9 cellular contexts compared by ENCODE assay signal in the genomic region with DNA sequence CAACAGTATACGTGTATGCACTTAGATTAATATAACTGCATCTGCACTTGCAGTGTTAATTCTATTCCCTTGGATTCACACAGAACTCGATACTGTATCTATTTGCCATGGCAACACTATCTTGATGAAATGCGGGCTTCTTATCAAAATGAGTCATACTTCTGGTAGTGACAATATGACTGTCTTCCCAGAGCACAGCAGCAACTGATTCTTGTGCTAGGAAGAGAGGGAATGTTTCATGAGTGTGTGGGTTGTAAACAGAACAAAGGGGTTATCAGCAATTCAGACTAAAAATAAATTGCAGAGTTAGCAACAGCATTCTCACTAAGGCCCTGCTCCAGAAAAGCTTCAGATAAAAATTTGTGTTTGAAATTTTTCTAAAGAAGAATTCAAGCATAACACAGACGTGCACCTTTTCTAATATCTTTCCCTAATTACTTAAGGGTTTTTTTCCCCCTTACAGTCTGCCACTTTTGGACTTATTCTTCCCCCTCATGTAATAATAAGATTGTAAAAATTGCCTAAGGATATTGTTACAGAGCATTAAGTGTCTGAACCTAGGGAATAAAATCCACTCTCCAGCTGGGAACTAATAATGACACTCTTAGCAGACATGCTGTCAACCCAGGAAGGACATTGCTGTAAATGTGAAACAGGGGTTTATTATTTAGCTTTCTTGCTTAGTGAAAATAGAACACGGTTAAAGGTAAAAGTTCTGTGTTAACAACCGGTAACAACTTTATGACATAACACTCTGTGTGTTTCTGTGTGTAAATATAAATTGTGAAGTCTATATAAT.
DNase-seq lines count a peak whose midpoint lies in the region; ATAC-seq and TF ChIP-seq lines count a peak whose summit lies in the region.
"Had no signal": no experiment of that assay in that cellular context is flagged by ENCODE, and none has a peak within 500 bp of the region (broad histone marks: within the 10 kb centered on the region; RNA-seq: fewer than 3 reads in every experiment).

No MANE protein-coding gene starts in this region.

- no peak for TF ChIP-seq RAD21 in SK-N-SH (IDR thresholded peaks at IDR 0.05; ENCODE audit: low read length)

- H3K36me3 ChIP-seq in SK-N-SH (replicated peaks in 1 of 2; ENCODE audit: control insufficient read depth in 1 of 2, insufficient read depth in 2 of 2, low read length in 1 of 2) (no peaks in the 10 kb centered on the region), left ventricle myocardium inferior (no peaks in the 10 kb centered on the region)

- intact Hi-C loops in activated CD8-positive, alpha-beta T cell treated with anti-CD3 and anti-CD28 coated beads for 36 hours (cut with micrococcal nuclease) = no loop called here
- intact Hi-C loops in left ventricle myocardium inferior (cut with micrococcal nuclease) = no loop called here

- peak in 1 of 2 experiments; percentile 53; a peak in 1 of 4 replicates for TF ChIP-seq EP300 in SK-N-SH (IDR thresholded peaks at IDR 0.05; ENCODE audit: borderline replicate concordance in 1 of 2, low read depth in 1 of 2, low read length in 1 of 2)

- H3K9ac ChIP-seq in SK-N-SH = no peak overlapping the region

- peak; percentile 62 for ATAC-seq in activated CD8-positive, alpha-beta T cell treated with anti-CD3 and anti-CD28 coated beads for 36 hours
- ATAC-seq in activated CD8-positive, alpha-beta T cell treated with anti-CD3 and anti-CD28 coated beads, Interleukin-2, amount 10 ng/mL, durations not matched to agents 7 days and 5 days = no peak
- peak; percentile 52 for ATAC-seq in stimulated activated naive CD8-positive, alpha-beta T cell treated with anti-CD3 and anti-CD28 coated beads, Interleukin-15, amount 100 ng/mL, for 72 hours
- ATAC-seq in HG03025 (IDR thresholded peaks at IDR 0.05; ENCODE audit: low FRiP score, unreplicated experiment) (no peak), GM19467 (IDR thresholded peaks at IDR 0.05; ENCODE audit: unreplicated experiment) (no peak)

- CTCF ChIA-PET in activated CD8-positive, alpha-beta T cell treated with anti-CD3 and anti-CD28 coated beads for 36 hours (lab: Charles Lee) = interaction anchor here (1.0 to 1.1 kb wide), 2 partner anchors 38 to 39 kb away, joined by 3 read pairs; no protein-coding TSS in a partner anchor
- CTCF ChIA-PET in activated CD8-positive, alpha-beta T cell treated with anti-CD3 and anti-CD28 coated beads, Interleukin-2, amount 10 ng/mL, durations not matched to agents 7 days and 5 days (lab: Charles Lee) = no interaction called here
- CTCF ChIA-PET in SK-N-SH (lab: Yijun Ruan, JAX) = interaction anchor here (1.0 to 2.9 kb wide), 5 partner anchors 9 to 149 kb away, joined by 3 to 19 read pairs (median 6); partner anchors contain the start of gene SCN3A

- DNase-seq in activated CD8-positive, alpha-beta T cell treated with anti-CD3 and anti-CD28 coated beads for 36 hours = no peak
- DNase-seq in activated CD8-positive, alpha-beta T cell treated with anti-CD3 and anti-CD28 coated beads, Interleukin-2, amount 10 ng/mL, durations not matched to agents 7 days and 5 days = no peak
- peak; percentile 49 for DNase-seq in SK-N-SH
- DNase-seq in left ventricle myocardium inferior = no peak
- DNase-seq in stimulated activated naive CD8-positive, alpha-beta T cell treated with anti-CD3 and anti-CD28 coated beads, Interleukin-15, amount 100 ng/mL, for 72 hours = no peak
- DNase-seq in amniotic stem cell (lab: John Stamatoyannopoulos, UW) = no peak

- H3F3A ChIP-seq in SK-N-SH (replicated peaks; ENCODE audit: insufficient read depth) = no peaks in the 10 kb centered on the region

- H3K27ac Mint-ChIP-seq in activated CD8-positive, alpha-beta T cell treated with anti-CD3 and anti-CD28 coated beads for 36 hours = no peak overlapping the region
- no peak overlapping the region for H3K27ac Mint-ChIP-seq in activated CD8-positive, alpha-beta T cell treated with anti-CD3 and anti-CD28 coated beads, Interleukin-2, amount 10 ng/mL, durations not matched to agents 7 days and 5 days
- no peak overlapping the region for H3K27ac Mint-ChIP-seq in stimulated activated naive CD8-positive, alpha-beta T cell treated with anti-CD3 and anti-CD28 coated beads, Interleukin-15, amount 100 ng/mL, for 72 hours

- no peaks in the 10 kb centered on the region for H3K27me3 Mint-ChIP-seq in activated CD8-positive, alpha-beta T cell treated with anti-CD3 and anti-CD28 coated beads for 36 hours
- peaks cover 2% of the 10 kb centered on the region for H3K27me3 Mint-ChIP-seq in activated CD8-positive, alpha-beta T cell treated with anti-CD3 and anti-CD28 coated beads, Interleukin-2, amount 10 ng/mL, durations not matched to agents 7 days and 5 days (ENCODE audit: low read depth)
- H3K27me3 Mint-ChIP-seq in stimulated activated naive CD8-positive, alpha-beta T cell treated with anti-CD3 and anti-CD28 coated beads, Interleukin-15, amount 100 ng/mL, for 72 hours = no peaks in the 10 kb centered on the region

- WGBS in SK-N-SH (ENCODE audit: low lambda C conversion rate) = 37% methylated on average over 6 of the region's 6 CpGs

- H3K9me3 ChIP-seq in SK-N-SH (no peaks in the 10 kb centered on the region), left ventricle myocardium inferior (replicated peaks) (no peaks in the 10 kb centered on the region)

- H4K20me1 ChIP-seq in SK-N-SH (ENCODE audit: insufficient read depth) = no peaks in the 10 kb centered on the region

- H3K4me3 Mint-ChIP-seq in activated CD8-positive, alpha-beta T cell treated with anti-CD3 and anti-CD28 coated beads for 36 hours = no peak overlapping the region
- H3K4me3 Mint-ChIP-seq in activated CD8-positive, alpha-beta T cell treated with anti-CD3 and anti-CD28 coated beads, Interleukin-2, amount 10 ng/mL, durations not matched to agents 7 days and 5 days = no peak overlapping the region
- H3K4me3 Mint-ChIP-seq in stimulated activated naive CD8-positive, alpha-beta T cell treated with anti-CD3 and anti-CD28 coated beads, Interleukin-15, amount 100 ng/mL, for 72 hours = no peak overlapping the region

- POLR2A ChIA-PET in activated CD8-positive, alpha-beta T cell treated with anti-CD3 and anti-CD28 coated beads for 36 hours (lab: Charles Lee) = no interaction called here
- POLR2A ChIA-PET in activated CD8-positive, alpha-beta T cell treated with anti-CD3 and anti-CD28 coated beads, Interleukin-2, amount 10 ng/mL, durations not matched to agents 7 days and 5 days (lab: Charles Lee) = no interaction called here
- POLR2A ChIA-PET in SK-N-SH (lab: Yijun Ruan, JAX) = no interaction called here

- H3K36me3 Mint-ChIP-seq in activated CD8-positive, alpha-beta T cell treated with anti-CD3 and anti-CD28 coated beads for 36 hours (ENCODE audit: low read depth) = no peaks in the 10 kb centered on the region
- H3K36me3 Mint-ChIP-seq in activated CD8-positive, alpha-beta T cell treated with anti-CD3 and anti-CD28 coated beads, Interleukin-2, amount 10 ng/mL, durations not matched to agents 7 days and 5 days (ENCODE audit: low read depth) = no peaks in the 10 kb centered on the region

- no peaks in the 10 kb centered on the region for H3K79me2 ChIP-seq in SK-N-SH (ENCODE audit: insufficient read depth)

- H3K27me3 ChIP-seq in SK-N-SH (ENCODE audit: insufficient read depth) = no peaks in the 10 kb centered on the region
- no peaks in the 10 kb centered on the region for H3K27me3 ChIP-seq in left ventricle myocardium inferior (ENCODE audit: low read depth)

- no peak overlapping the region for H2AFZ ChIP-seq in SK-N-SH (ENCODE audit: low read depth)

- peaks cover 7% of the 10 kb centered on the region for H3K4me1 Mint-ChIP-seq in activated CD8-positive, alpha-beta T cell treated with anti-CD3 and anti-CD28 coated beads for 36 hours (ENCODE audit: low read depth)
- H3K4me1 Mint-ChIP-seq in activated CD8-positive, alpha-beta T cell treated with anti-CD3 and anti-CD28 coated beads, Interleukin-2, amount 10 ng/mL, durations not matched to agents 7 days and 5 days (ENCODE audit: low read depth) = peaks cover 8% of the 10 kb centered on the region
- H3K4me1 Mint-ChIP-seq in stimulated activated naive CD8-positive, alpha-beta T cell treated with anti-CD3 and anti-CD28 coated beads, Interleukin-15, amount 100 ng/mL, for 72 hours = no peaks in the 10 kb centered on the region

- no peak for TF ChIP-seq CTCF in activated CD8-positive, alpha-beta T cell treated with anti-CD3 and anti-CD28 coated beads for 36 hours (IDR thresholded peaks at IDR 0.05)
- TF ChIP-seq CTCF in SK-N-SH (IDR thresholded peaks at IDR 0.05) = no peak
- no peak for TF ChIP-seq CTCF in left ventricle myocardium inferior (IDR thresholded peaks at IDR 0.05; ENCODE audit: borderline replicate concordance)

- peaks cover 0 to 11% of the 10 kb centered on the region in 2 experiments; a peak in 2 of 4 replicates for H3K4me1 ChIP-seq in SK-N-SH (ENCODE audit: control insufficient read depth in 1 of 2, insufficient read depth in 2 of 2, low read depth in 1 of 2, low read length in 1 of 2)
- peaks cover 22% of the 10 kb centered on the region for H3K4me1 ChIP-seq in left ventricle myocardium inferior

- H3K9me2 ChIP-seq in SK-N-SH = no peaks in the 10 kb centered on the region

- no peaks in the 10 kb centered on the region for H3K9me3 Mint-ChIP-seq in activated CD8-positive, alpha-beta T cell treated with anti-CD3 and anti-CD28 coated beads for 36 hours
- H3K9me3 Mint-ChIP-seq in activated CD8-positive, alpha-beta T cell treated with anti-CD3 and anti-CD28 coated beads, Interleukin-2, amount 10 ng/mL, durations not matched to agents 7 days and 5 days (ENCODE audit: insufficient read depth) = no peaks in the 10 kb centered on the region
- no peaks in the 10 kb centered on the region for H3K9me3 Mint-ChIP-seq in stimulated activated naive CD8-positive, alpha-beta T cell treated with anti-CD3 and anti-CD28 coated beads, Interleukin-15, amount 100 ng/mL, for 72 hours

- H3K4me3 ChIP-seq in SK-N-SH (ENCODE audit: low read depth in 2 of 2, low read length in 1 of 2) (no peak overlapping the region; a peak in 1 of 4 replicates), left ventricle myocardium inferior (no peak overlapping the region)
- H3K4me3 ChIP-seq: coronary artery had no signal

- no peak overlapping the region for H3K4me2 ChIP-seq in SK-N-SH

- H3K27ac ChIP-seq in SK-N-SH (ENCODE audit: low read depth in 2 of 2, low read length in 1 of 2) (peak overlapping the region in 1 of 2 experiments; percentile 89; a peak in 2 of 4 replicates), left ventricle myocardium inferior (replicated peaks) (peak overlapping the region; percentile 78)
- H3K27ac ChIP-seq: coronary artery had no signal

TF ChIP-seq in SK-N-SH, 30 proteins besides CTCF, POLR2A, EP300 and RAD21 (continues in another document):
- TF ChIP-seq JUND (IDR thresholded peaks at IDR 0.05) (peak; percentile 44; the same call in 1 of the 2 replicates), FOXJ3 (CRISPR knock-in tag; IDR thresholded peaks at IDR 0.05) (peak; percentile 41; the same call in 1 of the 2 replicates), TCF12 (IDR thresholded peaks at IDR 0.05) (peak; percentile 37; the same call in 1 of the 2 replicates), FOSL2 (IDR thresholded peaks at IDR 0.05; ENCODE audit: borderline replicate concordance, low read depth) (peak; percentile 19; the same call in 1 of the 2 replicates), GABPA (IDR thresholded peaks at IDR 0.05; ENCODE audit: low read depth) (no peak), GATA2 (CRISPR knock-in tag; IDR thresholded peaks at IDR 0.05) (peak; percentile 90)

Comparison
In these comparisons a context has a peak if more than half of its experiments do, and no peak if none do; other contexts are left out.
1. ATAC-seq: peak in activated CD8-positive, alpha-beta T cell treated with anti-CD3 and anti-CD28 coated beads for 36 hours (single experiment) and stimulated activated naive CD8-positive, alpha-beta T cell treated with anti-CD3 and anti-CD28 coated beads, Interleukin-15, amount 100 ng/mL, for 72 hours (single experiment); none in activated CD8-positive, alpha-beta T cell treated with anti-CD3 and anti-CD28 coated beads, Interleukin-2, amount 10 ng/mL, durations not matched to agents 7 days and 5 days (single experiment), HG03025 (single experiment) and GM19467 (single experiment).